ENCODE assay signal across 8 cellular contexts in the genomic region with DNA sequence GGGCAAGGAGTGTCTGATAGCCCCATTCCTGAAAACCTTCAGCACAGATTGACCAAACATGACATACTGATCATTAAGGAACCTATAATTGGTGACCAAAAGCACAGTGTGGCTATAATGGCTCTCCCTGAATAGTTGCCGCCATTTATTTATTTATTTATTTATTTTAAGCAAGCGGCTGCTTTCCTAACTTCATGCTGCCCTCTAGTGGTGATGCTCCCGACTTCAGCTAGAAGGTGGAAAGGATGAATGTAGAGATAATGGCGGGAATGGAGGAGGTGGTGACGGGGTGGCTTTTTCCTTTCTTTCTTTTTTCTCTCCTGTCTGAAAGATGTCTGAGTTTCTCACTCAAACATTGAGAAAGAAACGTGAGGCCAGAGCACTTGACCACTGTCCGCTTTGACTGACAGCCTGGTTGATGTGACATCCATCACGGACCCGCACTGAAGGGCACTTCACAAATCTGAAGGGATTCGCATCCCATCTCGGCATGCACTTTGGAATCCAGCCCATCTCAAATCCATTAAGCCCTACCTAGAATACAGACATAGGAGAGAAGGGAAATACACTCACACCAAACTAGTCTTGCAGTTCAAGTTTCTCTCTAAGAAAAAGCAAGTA.
DNase-seq lines count a peak whose midpoint lies in the region; TF ChIP-seq lines count a peak whose summit lies in the region.

No MANE protein-coding gene starts in this region.

- H3K79me2 ChIP-seq in SU-DHL-6 (ENCODE audit: insufficient read depth, low read length) = no peaks in the 10 kb centered on the region

- H3K4me3 ChIP-seq in SU-DHL-6 (ENCODE audit: insufficient read depth, low read length, poor library complexity, severe bottlenecking) (no peak overlapping the region), brain microvascular endothelial cell (ENCODE audit: low read depth, low read length) (peak overlapping the region; percentile 24)

- H3K27ac ChIP-seq in SU-DHL-6 (ENCODE audit: low read depth, low read length) (no peak overlapping the region), brain microvascular endothelial cell (no peak overlapping the region)

- H3K27me3 ChIP-seq in SU-DHL-6 (ENCODE audit: low read length) (no peaks in the 10 kb centered on the region), brain microvascular endothelial cell (replicated peaks) (no peaks in the 10 kb centered on the region)

- H3K4me2 ChIP-seq in SU-DHL-6 (ENCODE audit: low read depth, low read length, poor library complexity, severe bottlenecking) = no peak overlapping the region

- H3K9me2 ChIP-seq in SU-DHL-6 (replicated peaks; ENCODE audit: insufficient read depth, low read length) = no peaks in the 10 kb centered on the region

- H4K20me1 ChIP-seq in SU-DHL-6 (ENCODE audit: low read depth, low read length) = no peaks in the 10 kb centered on the region

- POLR2A ChIA-PET in HEK293T (lab: Yijun Ruan, JAX) = no interaction called here

- no peak overlapping the region for H2AFZ ChIP-seq in SU-DHL-6 (ENCODE audit: low read depth, low read length, severe bottlenecking)

- H3F3A ChIP-seq in SU-DHL-6 (ENCODE audit: insufficient read depth) = no peaks in the 10 kb centered on the region

- TF ChIP-seq CTCF in SU-DHL-6 (IDR thresholded peaks at IDR 0.05; ENCODE audit: insufficient read depth, low read length, poor library complexity, severe bottlenecking) (peak; percentile 73), brain microvascular endothelial cell (IDR thresholded peaks at IDR 0.05; ENCODE audit: low read depth, low read length, missing control alignments) (peak; percentile 87)

- DNase-seq in GF-D8 (lab: John Stamatoyannopoulos, UW) (peak; percentile 12), HEK293T (ENCODE audit: extremely low spot score) (peak; percentile 64), NCI-H1436 (lab: John Stamatoyannopoulos, UW) (peak; percentile 87), brain microvascular endothelial cell (peak; percentile 76), iPS-NIHi11 (ENCODE audit: low spot score) (peak; percentile 75), OCI-M2 (lab: John Stamatoyannopoulos, UW; ENCODE audit: unreplicated experiment) (no peak)
- peak; percentile 37 to 56 (median 49) for DNase-seq in stimulated activated CD4-positive, alpha-beta T cell treated with anti-CD3 and anti-CD28 coated beads, Interleukin-12 subunit alpha, Interleukin-12 subunit beta, amount 100 ng/mL, for 48 hours (ENCODE audit: low read depth in 2 of 3, low spot score in 1 of 3)

- CTCF ChIA-PET in HEK293T (lab: Yijun Ruan, JAX) = interaction anchor here (0.5 to 1.0 kb wide), 4 partner anchors 118 to 295 kb away, joined by 3 to 6 read pairs (median 4); no protein-coding TSS in a partner anchor

- H3K36me3 ChIP-seq in SU-DHL-6 (ENCODE audit: low read length) (no peaks in the 10 kb centered on the region), brain microvascular endothelial cell (replicated peaks) (no peaks in the 10 kb centered on the region)

- H3K9me3 ChIP-seq in SU-DHL-6 (ENCODE audit: insufficient read depth, low read length) = no peaks in the 10 kb centered on the region

- no peak overlapping the region for H3K9ac ChIP-seq in SU-DHL-6 (ENCODE audit: low read length)

- in situ Hi-C loops in brain microvascular endothelial cell (cut with HindIII; ENCODE audit: low pct_ligation_motif_present, low sequenced_read_pairs) = no loop called here

TF ChIP-seq in HEK293T, 16 proteins besides CTCF, POLR2A, EP300 and RAD21:
- TF ChIP-seq, protein P1, sequence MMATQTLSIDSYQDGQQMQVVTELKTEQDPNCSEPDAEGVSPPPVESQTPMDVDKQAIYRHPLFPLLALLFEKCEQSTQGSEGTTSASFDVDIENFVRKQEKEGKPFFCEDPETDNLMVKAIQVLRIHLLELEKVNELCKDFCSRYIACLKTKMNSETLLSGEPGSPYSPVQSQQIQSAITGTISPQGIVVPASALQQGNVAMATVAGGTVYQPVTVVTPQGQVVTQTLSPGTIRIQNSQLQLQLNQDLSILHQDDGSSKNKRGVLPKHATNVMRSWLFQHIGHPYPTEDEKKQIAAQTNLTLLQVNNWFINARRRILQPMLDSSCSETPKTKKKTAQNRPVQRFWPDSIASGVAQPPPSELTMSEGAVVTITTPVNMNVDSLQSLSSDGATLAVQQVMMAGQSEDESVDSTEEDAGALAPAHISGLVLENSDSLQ (IDR thresholded peaks at IDR 0.05) = peak; percentile 57; the same call in 1 of the 2 replicates
- TF ChIP-seq BHLHE40 (IDR thresholded peaks at IDR 0.05; ENCODE audit: borderline replicate concordance) (no peak), TARDBP (IDR thresholded peaks at IDR 0.05) (no peak), FOXA1 (IDR thresholded peaks at IDR 0.05) (no peak), L3MBTL2 (conservative IDR thresholded peaks at IDR 0.05) (peak; percentile 71)
